In the genomic region with DNA sequence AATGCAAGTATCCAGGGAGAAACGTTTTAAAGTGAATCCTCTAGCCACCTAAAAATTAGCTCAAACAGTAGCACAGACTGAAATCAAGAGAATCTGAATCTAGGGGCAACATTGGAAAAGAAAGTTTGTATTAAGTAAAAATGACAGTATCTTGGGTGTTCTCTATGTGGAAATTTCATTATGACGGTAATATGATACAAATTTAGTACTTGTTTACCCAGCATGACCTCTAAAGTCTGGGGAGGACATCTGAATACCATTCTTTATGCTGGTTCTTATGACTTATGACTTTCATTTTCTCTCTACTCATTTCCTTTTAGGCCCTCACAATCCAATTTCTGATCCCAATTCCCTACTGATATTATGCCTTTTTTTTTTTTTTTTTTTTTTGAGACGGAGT, we compare ENCODE assay signal across 18 cellular contexts. TPM values are rescaled to one million over a fixed set of nuclear protein-coding genes. Genes with fewer than 3 reads are reported as not detected.
DNase-seq lines count a peak whose midpoint lies in the region; ATAC-seq, FAIRE-seq and TF ChIP-seq lines count a peak whose summit lies in the region.
"Had no signal": no experiment of that assay in that cellular context is flagged by ENCODE, and none has a peak within 500 bp of the region (broad histone marks: within the 10 kb centered on the region; RNA-seq: fewer than 3 reads in every experiment).

No MANE protein-coding gene starts in this region.

- no peak overlapping the region for H2AFZ ChIP-seq in K562 (ENCODE audit: low read depth, low read length)

- H3K4me1 Mint-ChIP-seq in T-helper 2 cell treated with Interferon-gamma antibody and Interleukin-4, amounts not matched to agents 5 μg/mL and 100 μg/mL, for 36 hours (ENCODE audit: low read depth), result no peaks in the 10 kb centered on the region
- H3K4me1 Mint-ChIP-seq: CD4-positive, CD25-positive, alpha-beta regulatory T cell; CD8-positive, alpha-beta memory T cell; H9 had no signal

- POLR2A ChIA-PET in HEK293 (lab: Yijun Ruan, JAX), result no interaction called here
- POLR2A ChIA-PET in K562 (lab: Yijun Ruan, JAX), result no interaction called here

- no peak overlapping the region for H3K4me2 ChIP-seq in K562 (ENCODE audit: insufficient read depth, low read length)

- no peak for TF ChIP-seq POLR2A in K562 (conservative IDR thresholded peaks at IDR 0.05)
- TF ChIP-seq POLR2A in sigmoid colon (IDR thresholded peaks at IDR 0.05), result no peak

- intact Hi-C loops in K562 (cut with micrococcal nuclease), result no loop called here
- intact Hi-C loops in sigmoid colon (cut with DNase I), result no loop called here

- DNase-seq in K562 (ENCODE audit: extremely low read depth in 1 of 4, low spot score in 3 of 4) (no peak), iris pigment epithelial cell (ENCODE audit: low read depth) (peak; percentile 43), GDM1 (lab: John Stamatoyannopoulos, UW) (no peak), sigmoid colon (no peak)
- DNase-seq in T-helper 2 cell treated with Interferon-gamma antibody and Interleukin-4, amounts not matched to agents 5 μg/mL and 100 μg/mL, for 36 hours (ENCODE audit: low spot score), result no peak
- DNase-seq: ACHN; BE2C; C1 segment of cervical spinal cord; CD4-positive, CD25-positive, alpha-beta regulatory T cell; CD8-positive, alpha-beta memory T cell; COR-L47; GF-D8; H9 had no signal

- no peak overlapping the region for H3K4me3 Mint-ChIP-seq in T-helper 2 cell treated with Interferon-gamma antibody and Interleukin-4, amounts not matched to agents 5 μg/mL and 100 μg/mL, for 36 hours
- H3K4me3 Mint-ChIP-seq: CD4-positive, CD25-positive, alpha-beta regulatory T cell; CD8-positive, alpha-beta memory T cell; H9 had no signal

- H3K36me3 Mint-ChIP-seq in T-helper 2 cell treated with Interferon-gamma antibody and Interleukin-4, amounts not matched to agents 5 μg/mL and 100 μg/mL, for 36 hours (ENCODE audit: low read depth), result no peaks in the 10 kb centered on the region
- H3K36me3 Mint-ChIP-seq: CD4-positive, CD25-positive, alpha-beta regulatory T cell had no signal

- no peaks in the 10 kb centered on the region for H3K9me3 Mint-ChIP-seq in T-helper 2 cell treated with Interferon-gamma antibody and Interleukin-4, amounts not matched to agents 5 μg/mL and 100 μg/mL, for 36 hours
- H3K9me3 Mint-ChIP-seq: CD4-positive, CD25-positive, alpha-beta regulatory T cell; CD8-positive, alpha-beta memory T cell; H9 had no signal

- in situ Hi-C loops in K562 (cut with MboI), result no loop called here

- TF ChIP-seq CTCF in HEK293 (tag by site-specific recombination; IDR thresholded peaks at IDR 0.05), result no peak
- no peak for TF ChIP-seq CTCF in K562 (IDR thresholded peaks at IDR 0.05 in 2 of 3, conservative IDR thresholded peaks at IDR 0.05 in 1 of 3; ENCODE audit: insufficient read depth in 2 of 3, low read depth in 1 of 3, low read length in 3 of 3)
- no peak for TF ChIP-seq CTCF in sigmoid colon (IDR thresholded peaks at IDR 0.05)

- H3K27me3 Mint-ChIP-seq in T-helper 2 cell treated with Interferon-gamma antibody and Interleukin-4, amounts not matched to agents 5 μg/mL and 100 μg/mL, for 36 hours (ENCODE audit: low read depth), result peaks cover 38% of the 10 kb centered on the region

- no peaks in the 10 kb centered on the region for H3K9me3 ChIP-seq in HEK293 (ENCODE audit: control insufficient read depth, insufficient read depth, low read depth, low read length)
- H3K9me3 ChIP-seq in K562 (replicated peaks; ENCODE audit: control insufficient read depth, insufficient read depth, low read depth, low read length), result no peaks in the 10 kb centered on the region
- H3K9me3 ChIP-seq in sigmoid colon, result no peaks in the 10 kb centered on the region
- H3K9me3 ChIP-seq: BE2C had no signal

- H3K27ac ChIP-seq in HEK293 (ENCODE audit: extremely low read depth, low read depth, low read length) (no peak overlapping the region), K562 (ENCODE audit: extremely low read depth, low read depth, low read length) (no peak overlapping the region), sigmoid colon (peak overlapping the region in 1 of 4 donors; percentile 18)

- no peak for ATAC-seq in K562
- ATAC-seq in GM21737 (IDR thresholded peaks at IDR 0.05; ENCODE audit: unreplicated experiment), result no peak

- no peaks in the 10 kb centered on the region for H3K9me1 ChIP-seq in K562 (ENCODE audit: control insufficient read depth, insufficient read depth, low read length)

- no peak for TF ChIP-seq EP300 in K562 (IDR thresholded peaks at IDR 0.05; ENCODE audit: low read length)
- TF ChIP-seq EP300 in sigmoid colon (IDR thresholded peaks at IDR 0.05), result no peak

- no peak overlapping the region for H3K9ac ChIP-seq in K562 (ENCODE audit: insufficient read depth in 1 of 2, low read depth in 2 of 2, low read length in 2 of 2)

- H3K36me3 ChIP-seq in HEK293 (ENCODE audit: control insufficient read depth in 2 of 2, insufficient read depth in 1 of 2, low read length in 2 of 2) (no peaks in the 10 kb centered on the region), K562 (ENCODE audit: control insufficient read depth, insufficient read depth, low read length) (peaks cover 96% of the 10 kb centered on the region), sigmoid colon (no peaks in the 10 kb centered on the region)
- H3K36me3 ChIP-seq: BE2C had no signal

- H4K20me1 ChIP-seq in K562 (replicated peaks; ENCODE audit: control insufficient read depth, insufficient read depth, low read length), result no peaks in the 10 kb centered on the region

- H3K27ac Mint-ChIP-seq in T-helper 2 cell treated with Interferon-gamma antibody and Interleukin-4, amounts not matched to agents 5 μg/mL and 100 μg/mL, for 36 hours, result no peak overlapping the region
- H3K27ac Mint-ChIP-seq: CD8-positive, alpha-beta memory T cell; H9 had no signal

- no peak for TF ChIP-seq RAD21 in K562 (CRISPR knock-in tag; conservative IDR thresholded peaks at IDR 0.05 in 1 of 2, IDR thresholded peaks at IDR 0.05 in 1 of 2)

- CTCF ChIA-PET in HEK293 (lab: Yijun Ruan, JAX), result interaction anchor here (0.7 kb wide), 1 partner anchor 20 kb away, joined by 10 read pairs; no protein-coding TSS in a partner anchor
- CTCF ChIA-PET in K562 (lab: Yijun Ruan, JAX; ENCODE audit: low intra/inter-chr PET ratio), result no interaction called here

- no peak for FAIRE-seq in K562 (lab: Jason Lieb, UNC)
- FAIRE-seq: H1 had no signal

- H3K4me3 ChIP-seq in HEK293 (ENCODE audit: low read depth, low read length) (no peak overlapping the region), K562 (no peak overlapping the region), sigmoid colon (no peak overlapping the region)

- 60% methylated on average over 2 of the region's 3 CpGs for WGBS in K562 (ENCODE audit: insufficient coverage, low coverage, missing lambda C conversion rate)
- WGBS in sigmoid colon, 2 donors, result 43 to 59% methylated on average over 2 of the region's 3 CpGs

- no TSS peak for BruUV-seq in K562 (replicated peaks; lab: Mats Ljungman, UMichigan)

- no peaks in the 10 kb centered on the region for H3K27me3 ChIP-seq in K562 (ENCODE audit: control insufficient read depth in 2 of 2, insufficient read depth in 2 of 2, low read length in 2 of 2)
- no peaks in the 10 kb centered on the region for H3K27me3 ChIP-seq in sigmoid colon

- H3K4me1 ChIP-seq in HEK293 (ENCODE audit: control insufficient read depth, insufficient read depth, low read length), result peaks cover 11% of the 10 kb centered on the region
- no peaks in the 10 kb centered on the region for H3K4me1 ChIP-seq in K562 (replicated peaks in 1 of 2; ENCODE audit: control insufficient read depth in 2 of 2, insufficient read depth in 2 of 2, low read length in 2 of 2)
- peaks cover 0 to 58% (median 39%) of the 10 kb centered on the region in 4 donors for H3K4me1 ChIP-seq in sigmoid colon
- H3K4me1 ChIP-seq: BE2C had no signal

- H3K79me2 ChIP-seq in K562 (ENCODE audit: control insufficient read depth, insufficient read depth, low read length), result 0 out of 3 replicates have a peak, but pooled peaks cover 4% of the 10 kb centered on the region

RNA-seq across cellular contexts. Expression of gene GTSF1, which starts 14.0 kb away (rescaled TPM):
- total RNA-seq in K562 (2011; cell fraction: chromatin; rRNA removed; ENCODE audit: low replicate concordance), result 171 and 231 TPM in 2 replicates
- total RNA-seq in K562 (2011; cell fraction: nucleolus; rRNA removed), result 114 and 120 TPM in 2 replicates
- total RNA-seq in K562 (2011; cell fraction: nucleoplasm; rRNA removed), result 142 and 195 TPM in 2 replicates
- total RNA-seq in K562 (2014; rRNA removed), result 247 and 289 TPM in 2 replicates
- 426 and 493 TPM in 2 replicates for total RNA-seq in K562 (2014; rRNA removed; fragmentation: Illumina TruSeq; extraction: Trizol)
- total RNA-seq in K562 (2015; rRNA removed; fragmentation: Illumina TruSeq; extraction: Trizol), result 370 and 390 TPM in 2 replicates
- 275 and 293 TPM in 2 replicates for total RNA-seq in K562 (2021)
- 755 and 772 TPM in 2 replicates for polyA plus RNA-seq in K562 (2011; rRNA removed)
- polyA plus RNA-seq in K562 (2011; cell fraction: cytosol; rRNA removed), result 401 and 610 TPM in 2 replicates
- 280 and 410 TPM in 2 replicates for polyA plus RNA-seq in K562 (2011; cell fraction: nucleus; rRNA removed)
- polyA plus RNA-seq in K562 (2012), result 413 and 440 TPM in 2 replicates
- 506 and 588 TPM in 2 replicates for polyA plus RNA-seq in K562 (2014; fragmentation: Illumina TruSeq; extraction: Trizol)
- 1,000 to 10,000 TPM; 1,162 to 1,335 TPM for polyA plus RNA-seq in K562 (2014; fragmentation: Nextera tagmentation; extraction: Ambion mirVana)
- polyA plus RNA-seq in K562 (2014; rRNA removed), result 490 and 525 TPM in 2 replicates
- polyA minus RNA-seq in K562 (2011; rRNA and poly(A)+ RNA removed), result 316 and 357 TPM in 2 replicates
- 105 and 110 TPM in 2 replicates for polyA minus RNA-seq in K562 (2011; cell fraction: cytosol; rRNA and poly(A)+ RNA removed)
- polyA minus RNA-seq in K562 (2011; cell fraction: nucleus; rRNA and poly(A)+ RNA removed), result 61.3 and 121 TPM in 2 replicates
- not detected for total RNA-seq in sigmoid colon
- polyA plus RNA-seq in sigmoid colon, result 1 to 10 TPM in 2 of 3 donors, not detected in 1; 1.4 to 3.6 TPM
- total RNA-seq: A172, H9, HT-29 had no signal

RNA-seq across cellular contexts. Expression of gene NCKAP1L, which starts 38.2 kb away (rescaled TPM):
- 19.1 and 19.6 TPM in 2 replicates for total RNA-seq in K562 (2011; cell fraction: chromatin; rRNA removed; ENCODE audit: low replicate concordance)
- total RNA-seq in K562 (2011; cell fraction: nucleolus; rRNA removed), result 7.2 and 7.8 TPM in 2 replicates
- total RNA-seq in K562 (2011; cell fraction: nucleoplasm; rRNA removed), result 10.0 and 15.0 TPM in 2 replicates
- total RNA-seq in K562 (2014; rRNA removed) (19.3 and 32.9 TPM in 2 replicates), K562 (2014; rRNA removed; fragmentation: Illumina TruSeq; extraction: Trizol) (34.5 and 41.6 TPM in 2 replicates), K562 (2015; rRNA removed; fragmentation: Illumina TruSeq; extraction: Trizol) (48.2 and 53.9 TPM in 2 replicates), K562 (2021) (29.3 and 30.4 TPM in 2 replicates), sigmoid colon (10 to 100 TPM; 35.0 to 99.7 (median 53.8) TPM)
- polyA plus RNA-seq in K562 (2011; rRNA removed) (19.9 and 70.0 TPM in 2 replicates), K562 (2014; fragmentation: Illumina TruSeq; extraction: Trizol) (29.0 and 30.7 TPM in 2 replicates), K562 (2014; fragmentation: Nextera tagmentation; extraction: Ambion mirVana) (10 to 100 TPM; 12.6 to 29.1 TPM), K562 (2014; rRNA removed) (19.7 and 21.1 TPM in 2 replicates), sigmoid colon (10 to 100 TPM in 1 of 3 donors, 1 to 10 TPM in 2; 5.4 to 25.9 (median 7.2) TPM)
- 13.8 and 66.9 TPM in 2 replicates for polyA plus RNA-seq in K562 (2011; cell fraction: cytosol; rRNA removed)
- 17.9 and 90.8 TPM in 2 replicates for polyA plus RNA-seq in K562 (2011; cell fraction: nucleus; rRNA removed)
- polyA plus RNA-seq in K562 (2012), result 40.5 and 54.5 TPM in 2 replicates
- 29.9 and 129 TPM in 2 replicates for polyA minus RNA-seq in K562 (2011; rRNA and poly(A)+ RNA removed)
- polyA minus RNA-seq in K562 (2011; cell fraction: cytosol; rRNA and poly(A)+ RNA removed), result 9.1 and 28.6 TPM in 2 replicates
- polyA minus RNA-seq in K562 (2011; cell fraction: nucleus; rRNA and poly(A)+ RNA removed), result 6.9 and 56.2 TPM in 2 replicates
- total RNA-seq: A172, H1, H9, HT-29 had no signal

RNA-seq across cellular contexts. Expression of gene ITGA5, which starts 40.3 kb away (rescaled TPM):
- total RNA-seq in K562 (2011; cell fraction: chromatin; rRNA removed; ENCODE audit: low replicate concordance), result 326 and 672 TPM in 2 replicates
- 425 and 592 TPM in 2 replicates for total RNA-seq in K562 (2011; cell fraction: nucleolus; rRNA removed)
- total RNA-seq in K562 (2011; cell fraction: nucleoplasm; rRNA removed), result 368 and 393 TPM in 2 replicates
- 47.4 and 59.0 TPM in 2 replicates for total RNA-seq in K562 (2014; rRNA removed)
- total RNA-seq in K562 (2014; rRNA removed; fragmentation: Illumina TruSeq; extraction: Trizol), result 41.7 and 49.0 TPM in 2 replicates
- total RNA-seq in K562 (2015; rRNA removed; fragmentation: Illumina TruSeq; extraction: Trizol), result 33.7 and 34.5 TPM in 2 replicates
- 71.0 and 75.2 TPM in 2 replicates for total RNA-seq in K562 (2021)
- 55.5 and 114 TPM in 2 replicates for polyA plus RNA-seq in K562 (2011; rRNA removed)
- 44.7 and 52.4 TPM in 2 replicates for polyA plus RNA-seq in K562 (2011; cell fraction: cytosol; rRNA removed)
- polyA plus RNA-seq in K562 (2011; cell fraction: nucleus; rRNA removed), result 273 and 364 TPM in 2 replicates
- 58.8 and 103 TPM in 2 replicates for polyA plus RNA-seq in K562 (2012)
- 82.1 and 82.8 TPM in 2 replicates for polyA plus RNA-seq in K562 (2014; fragmentation: Illumina TruSeq; extraction: Trizol)
- polyA plus RNA-seq in K562 (2014; fragmentation: Nextera tagmentation; extraction: Ambion mirVana), result 1 to 10 TPM; 9.1 to 9.2 TPM
- polyA plus RNA-seq in K562 (2014; rRNA removed), result 34.0 and 36.0 TPM in 2 replicates
- 104 and 113 TPM in 2 replicates for polyA minus RNA-seq in K562 (2011; rRNA and poly(A)+ RNA removed)
- 72.0 and 119 TPM in 2 replicates for polyA minus RNA-seq in K562 (2011; cell fraction: cytosol; rRNA and poly(A)+ RNA removed)
- polyA minus RNA-seq in K562 (2011; cell fraction: nucleus; rRNA and poly(A)+ RNA removed), result 150 and 186 TPM in 2 replicates
- 100 to 1,000 TPM; 200 to 765 (median 459) TPM for total RNA-seq in sigmoid colon
- 10 to 100 TPM in 1 of 3 donors, 1 to 10 TPM in 2; 7.4 to 92.7 (median 7.8) TPM for polyA plus RNA-seq in sigmoid colon
- total RNA-seq: HT-29 had no signal

Comparison
In these comparisons a context has a peak if more than half of its experiments do, and no peak if none do; other contexts are left out.
1. RNA of gene GTSF1, which starts 14.0 kb away (total RNA-seq): 114 to 493 TPM in K562; not detected in sigmoid colon; every median in the first group is over 10 times any median in the second.